8 cellular contexts compared by ENCODE assay signal in the genomic region with DNA sequence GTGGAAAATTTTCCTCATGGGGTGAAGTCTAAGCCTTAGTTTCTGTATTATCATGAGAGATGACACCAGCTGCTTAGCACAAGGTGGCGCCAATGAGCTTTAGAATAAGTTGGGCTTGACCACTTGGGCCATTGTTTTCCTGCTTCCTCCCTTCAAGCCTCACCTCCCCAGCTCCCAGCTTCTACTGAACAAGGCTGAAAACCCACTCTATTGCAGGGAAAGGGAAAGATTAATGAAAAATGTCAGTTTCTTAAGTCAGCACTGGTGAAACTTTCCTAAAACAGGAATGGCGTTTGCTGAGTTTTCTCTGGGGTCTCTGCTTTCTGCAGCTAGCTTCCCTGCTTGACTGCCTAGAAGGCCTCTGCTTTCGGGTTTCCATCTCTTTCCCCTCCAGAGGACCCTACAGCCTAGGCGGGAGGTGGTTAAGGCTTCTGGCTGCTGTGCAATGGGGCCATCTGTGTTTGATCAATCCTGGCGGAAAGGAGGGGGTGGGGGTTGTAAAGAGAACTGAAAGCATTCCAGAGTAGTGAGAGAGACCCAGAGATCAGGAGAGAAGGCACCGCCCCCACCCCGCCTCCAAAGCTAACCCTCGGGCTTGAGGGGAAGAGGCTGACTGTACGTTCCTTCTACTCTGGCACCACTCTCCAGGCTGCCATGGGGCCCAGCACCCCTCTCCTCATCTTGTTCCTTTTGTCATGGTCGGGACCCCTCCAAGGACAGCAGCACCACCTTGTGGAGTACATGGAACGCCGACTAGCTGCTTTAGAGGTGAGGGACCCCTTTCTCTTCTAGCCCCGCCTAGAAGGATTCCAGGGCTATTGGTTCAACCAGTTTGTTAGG. TPM values are rescaled to one million over a fixed set of nuclear protein-coding genes. Genes with fewer than 3 reads are reported as not detected.
A peak's percentile ranks its signal among the peaks of the same experiment; 100 is the strongest.
DNase-seq lines count a peak whose midpoint lies in the region; ATAC-seq, FAIRE-seq and TF ChIP-seq lines count a peak whose summit lies in the region.

A gene with protein sequence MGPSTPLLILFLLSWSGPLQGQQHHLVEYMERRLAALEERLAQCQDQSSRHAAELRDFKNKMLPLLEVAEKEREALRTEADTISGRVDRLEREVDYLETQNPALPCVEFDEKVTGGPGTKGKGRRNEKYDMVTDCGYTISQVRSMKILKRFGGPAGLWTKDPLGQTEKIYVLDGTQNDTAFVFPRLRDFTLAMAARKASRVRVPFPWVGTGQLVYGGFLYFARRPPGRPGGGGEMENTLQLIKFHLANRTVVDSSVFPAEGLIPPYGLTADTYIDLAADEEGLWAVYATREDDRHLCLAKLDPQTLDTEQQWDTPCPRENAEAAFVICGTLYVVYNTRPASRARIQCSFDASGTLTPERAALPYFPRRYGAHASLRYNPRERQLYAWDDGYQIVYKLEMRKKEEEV (plus strand): TSS at position 612 of the 840 bp plus-strand sequence. CDS start 43 bp downstream, at position 655.

- H3K36me3 Mint-ChIP-seq in MCF 10A (ENCODE audit: insufficient read depth, unreplicated experiment): peaks cover 13% of the 10 kb centered on the region
- H3K36me3 Mint-ChIP-seq in stimulated activated memory B cell treated with anti-CD40 and anti-IgM and Interleukin-4, amounts not matched to agents 10 μg/mL and 1 μg/mL and 100 μg/mL, for 72 hours: peaks cover 14% of the 10 kb centered on the region

- TF ChIP-seq CTCF in GM12874 (IDR thresholded peaks at IDR 0.05; ENCODE audit: insufficient read depth, low read depth, low read length) (peak; percentile 60), MCF 10A (IDR thresholded peaks at IDR 0.05; ENCODE audit: unreplicated experiment) (peak; percentile 53)

- no peak within 1 kb of the TSS for H3K27ac Mint-ChIP-seq in MCF 10A (ENCODE audit: low read depth, unreplicated experiment)
- H3K27ac Mint-ChIP-seq in stimulated activated memory B cell treated with anti-CD40 and anti-IgM and Interleukin-4, amounts not matched to agents 10 μg/mL and 1 μg/mL and 100 μg/mL, for 72 hours: no peak within 1 kb of the TSS

- DNase-seq in NCI-H1092 (lab: John Stamatoyannopoulos, UW) (peak; percentile 74), SKM-1 treated with dmso at 0.1 percent for 144 hours (lab: John Stamatoyannopoulos, UW; ENCODE audit: unreplicated experiment) (peak; percentile 67), MCF 10A (ENCODE audit: unreplicated experiment) (peak; percentile 89), sciatic nerve (ENCODE audit: low spot score) (peak; percentile 94)

- intact Hi-C loops in MCF 10A (cut with micrococcal nuclease) (loop anchor here (1.0 to 10.0 kb wide), 8 partner anchors 54 to 579 kb away; no protein-coding TSS in a partner anchor), sciatic nerve (cut with DNase I) (no loop called here)

- peaks cover 29% of the 10 kb centered on the region for H3K4me1 Mint-ChIP-seq in MCF 10A (ENCODE audit: insufficient read depth, unreplicated experiment)
- peaks cover 7% of the 10 kb centered on the region for H3K4me1 Mint-ChIP-seq in stimulated activated memory B cell treated with anti-CD40 and anti-IgM and Interleukin-4, amounts not matched to agents 10 μg/mL and 1 μg/mL and 100 μg/mL, for 72 hours

- peak; percentile 43 for FAIRE-seq in A204.1 (lab: Jason Lieb, UNC)

- POLR2A ChIA-PET in MCF 10A (lab: Yijun Ruan, JAX): interaction anchor here (0.7 to 1.7 kb wide), 7 partner anchors 13 to 306 kb away, joined by 3 to 9 read pairs (median 4); partner anchors contain the start of gene HIPK1

- H3K27me3 Mint-ChIP-seq in MCF 10A (ENCODE audit: insufficient read depth, unreplicated experiment): no peaks in the 10 kb centered on the region
- H3K27me3 Mint-ChIP-seq in stimulated activated memory B cell treated with anti-CD40 and anti-IgM and Interleukin-4, amounts not matched to agents 10 μg/mL and 1 μg/mL and 100 μg/mL, for 72 hours: no peaks in the 10 kb centered on the region

- CTCF ChIA-PET in MCF 10A (lab: Yijun Ruan, JAX): interaction anchor here (0.6 to 12.1 kb wide), 24 partner anchors 10 to 458 kb away, joined by 3 to 176 read pairs (median 4); no protein-coding TSS in a partner anchor

- no peaks in the 10 kb centered on the region for H3K9me3 ChIP-seq in iPS-18c (ENCODE audit: control insufficient read depth, insufficient read depth, low read length)

- BruUV-seq in MCF 10A (replicated peaks; lab: Mats Ljungman, UMichigan): no TSS peak

- no peak within 1 kb of the TSS for H3K4me3 Mint-ChIP-seq in MCF 10A (ENCODE audit: unreplicated experiment)
- no peak within 1 kb of the TSS for H3K4me3 Mint-ChIP-seq in stimulated activated memory B cell treated with anti-CD40 and anti-IgM and Interleukin-4, amounts not matched to agents 10 μg/mL and 1 μg/mL and 100 μg/mL, for 72 hours

- no peaks in the 10 kb centered on the region for H3K9me3 Mint-ChIP-seq in MCF 10A (ENCODE audit: unreplicated experiment)
- H3K9me3 Mint-ChIP-seq in stimulated activated memory B cell treated with anti-CD40 and anti-IgM and Interleukin-4, amounts not matched to agents 10 μg/mL and 1 μg/mL and 100 μg/mL, for 72 hours: no peaks in the 10 kb centered on the region

- peak within 1 kb of the TSS; percentile 40 for H3K4me3 ChIP-seq in iPS-18c (ENCODE audit: insufficient read depth, low read depth, low read length)

- peak; percentile 74 for ATAC-seq in sciatic nerve
- no peak for ATAC-seq in stimulated activated memory B cell treated with anti-CD40 and anti-IgM and Interleukin-4, amounts not matched to agents 10 μg/mL and 1 μg/mL and 100 μg/mL, for 72 hours

RNA-seq across cellular contexts. Expression of the gene that starts here (rescaled TPM):
- total RNA-seq in MCF 10A (2022) (0.20 and 0.30 TPM in 2 replicates), sciatic nerve (46.0 TPM)

Comparison
In these comparisons a context has a peak if more than half of its experiments do, and no peak if none do; other contexts are left out.
1. RNA of the gene that starts here (total RNA-seq): 46.0 TPM in sciatic nerve (single experiment); 0.20 to 0.30 TPM in MCF 10A; every median in the first group is over 10 times any median in the second.
2. Peak in DNase-seq in MCF 10A; RNA of the gene not detected or under 1 TPM.
3. Peak in every context shown above with its lines, with median percentiles within 50 percentile points of each other: DNase-seq.